In the genomic region with DNA sequence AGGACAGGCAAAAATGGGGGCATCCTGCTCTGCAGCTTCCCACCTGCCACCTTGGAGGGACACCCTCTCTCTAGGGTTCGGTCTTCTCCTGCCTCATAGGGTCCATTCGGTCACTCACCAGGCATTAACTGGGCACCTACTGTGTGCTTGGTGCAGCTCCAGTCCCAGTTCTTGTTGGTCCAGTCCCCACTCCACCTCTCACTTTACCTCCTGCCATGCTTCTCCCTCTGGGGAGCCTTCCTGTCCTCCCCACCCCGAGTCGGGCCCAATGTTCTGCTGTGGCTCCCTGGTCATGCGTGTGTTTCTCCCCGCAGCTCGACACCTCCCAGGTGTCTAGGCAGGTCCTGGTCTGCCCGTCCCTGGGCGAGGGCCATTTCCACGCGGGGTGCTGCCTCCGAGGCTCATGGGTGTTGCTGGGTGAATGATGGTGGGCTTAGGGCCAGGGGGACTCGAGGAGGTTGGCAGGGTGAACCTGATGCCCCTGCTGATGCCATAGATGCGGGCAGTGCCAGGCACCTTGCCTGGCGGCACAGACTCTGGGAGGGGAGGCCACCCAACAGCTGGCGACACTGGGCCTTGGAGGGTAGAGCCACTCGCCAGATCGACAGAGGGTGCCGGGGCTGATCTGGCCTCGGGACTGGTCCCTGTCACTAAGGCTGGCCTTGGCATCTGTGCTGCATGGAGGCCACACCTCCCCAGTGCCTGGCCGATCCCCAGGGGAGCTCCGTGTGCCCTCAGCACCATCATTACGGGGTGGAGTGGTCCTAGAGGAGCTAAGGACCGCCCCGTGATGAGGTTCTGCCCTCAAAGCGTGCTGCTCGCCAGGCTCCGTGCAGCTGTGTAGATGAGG, we compare ENCODE assay signal across 14 cellular contexts.
A peak's percentile ranks its signal among the peaks of the same experiment; 100 is the strongest.
DNase-seq lines count a peak whose midpoint lies in the region; ATAC-seq and TF ChIP-seq lines count a peak whose summit lies in the region.
"Had no signal": no experiment of that assay in that cellular context is flagged by ENCODE, and none has a peak within 500 bp of the region (broad histone marks: within the 10 kb centered on the region; RNA-seq: fewer than 3 reads in every experiment).

No MANE protein-coding gene starts in this region.

- ATAC-seq in left colon, result no peak
- ATAC-seq in GM19395 (IDR thresholded peaks at IDR 0.05; ENCODE audit: unreplicated experiment), result no peak

- intact Hi-C loops in spleen (cut with DNase I; ENCODE audit: low total_unique reads) (no loop called here), left colon (cut with DNase I, micrococcal nuclease) (no loop called here)

- peak overlapping the region; percentile 1; the same call in 1 of the 2 replicates for H3K27ac ChIP-seq in BLaER1
- peak overlapping the region; percentile 54 for H3K27ac ChIP-seq in C4-2B
- peak overlapping the region in 1 of 2 donors; percentile 74 for H3K27ac ChIP-seq in coronary artery
- peak overlapping the region in 5 of 8 donors; percentile 13 to 75 (median 63) for H3K27ac ChIP-seq in spleen

- no peaks in the 10 kb centered on the region for H4K20me1 ChIP-seq in BLaER1

- TF ChIP-seq POLR2A in spleen (IDR thresholded peaks at IDR 0.05), result no peak

- no peaks in the 10 kb centered on the region for H3K36me3 ChIP-seq in BLaER1
- no peaks in the 10 kb centered on the region for H3K36me3 ChIP-seq in spleen
- H3K36me3 ChIP-seq: HAP-1 had no signal

- H3K4me1 ChIP-seq in BLaER1 (peaks cover 99% of the 10 kb centered on the region), spleen (peaks cover 0 to 86% (median 44%) of the 10 kb centered on the region in 6 donors)
- H3K4me1 ChIP-seq: HAP-1 had no signal

- H3K9me3 ChIP-seq in BLaER1 (no peaks in the 10 kb centered on the region), spleen (no peaks in the 10 kb centered on the region)
- H3K9me3 ChIP-seq: HAP-1, testis had no signal

- no peak for DNase-seq in coronary artery (ENCODE audit: low spot score)
- DNase-seq in spleen, result no peak
- no peak for DNase-seq in T-helper 1 cell
- no peak for DNase-seq in left colon
- DNase-seq: activated CD4-positive, alpha-beta T cell treated with anti-CD3 and anti-CD28 coated beads, Interleukin-2, amount 10 ng/mL, durations not matched to agents 24 days and 14 days; AML-193; erythroblast; NCI-H1694; NCI-H226 had no signal

- H3K4me2 ChIP-seq in BLaER1, result peak overlapping the region; percentile 65

- H3K4me3 ChIP-seq in BLaER1 (no peak overlapping the region), coronary artery (peak overlapping the region; percentile 25), spleen (no peak overlapping the region)
- H3K4me3 ChIP-seq: HAP-1, testis had no signal

- 80 to 91% (median 89%) methylated on average over 6 to 28 of the region's 28 CpGs for WGBS in spleen, 5 donors

- H3K9ac ChIP-seq in BLaER1, result no peak overlapping the region

- no peak for TF ChIP-seq CTCF in C4-2B (conservative IDR thresholded peaks at IDR 0.05)
- no peak for TF ChIP-seq CTCF in coronary artery (IDR thresholded peaks at IDR 0.05)
- TF ChIP-seq CTCF in spleen (IDR thresholded peaks at IDR 0.05 in 8 of 11, conservative IDR thresholded peaks at IDR 0.05 in 3 of 11), result no peak

- H3K27me3 ChIP-seq in BLaER1 (no peaks in the 10 kb centered on the region), spleen (replicated peaks in 1 of 7) (peaks cover 0 to 64% (median 0%) of the 10 kb centered on the region in 7 donors)
- H3K27me3 ChIP-seq: testis had no signal
